In genomic region chr6:34709386-34709785, GRCh38 we compare ENCODE assay signal across 9 cellular contexts. TPM values are rescaled to one million over a fixed set of nuclear protein-coding genes. Genes with fewer than 3 reads are reported as not detected.
DNase-seq lines count a peak whose midpoint lies in the region; ATAC-seq and TF ChIP-seq lines count a peak whose summit lies in the region.
"Had no signal": no experiment of that assay in that cellular context is flagged by ENCODE, and none has a peak within 500 bp of the region (broad histone marks: within the 10 kb centered on the region; RNA-seq: fewer than 3 reads in every experiment).

No MANE protein-coding gene starts in this region.

- H3K27ac ChIP-seq in VCaP, result peak overlapping the region; percentile 29

- H3K9me3 Mint-ChIP-seq in glutamatergic neuron (ENCODE audit: unreplicated experiment), result peaks cover 3% of the 10 kb centered on the region
- H3K9me3 Mint-ChIP-seq in activated T-cell treated with anti-CD3 and anti-CD28 coated beads, Interleukin-2, amount 50 U/mL, for 24 hours, result no peaks in the 10 kb centered on the region

- DNase-seq in EH (ENCODE audit: low read depth) (peak; percentile 25), glutamatergic neuron (peak; percentile 24), posterior vena cava (ENCODE audit: low spot score) (peak; percentile 81), activated gamma-delta T cell (lab: John Stamatoyannopoulos, UW) (no peak), kidney tubule cell (ENCODE audit: low spot score) (no peak)
- no peak for DNase-seq in activated T-cell treated with anti-CD3 and anti-CD28 coated beads, Interleukin-2, amount 50 U/mL, for 24 hours
- DNase-seq: NCI-H1105 had no signal

- intact Hi-C loops in posterior vena cava (cut with DNase I), result loop anchor here in 1 of 2 donors (5.0 kb wide), 1 partner anchor 463 kb away; no protein-coding TSS in a partner anchor

- no peak overlapping the region for H3K27ac Mint-ChIP-seq in glutamatergic neuron (ENCODE audit: unreplicated experiment)
- H3K27ac Mint-ChIP-seq in activated T-cell treated with anti-CD3 and anti-CD28 coated beads, Interleukin-2, amount 50 U/mL, for 24 hours, result no peak overlapping the region

- TF ChIP-seq CTCF in VCaP (conservative IDR thresholded peaks at IDR 0.05) (no peak), glutamatergic neuron (IDR thresholded peaks at IDR 0.05; ENCODE audit: partially characterized antibody, unreplicated experiment) (no peak)

- no peaks in the 10 kb centered on the region for H3K4me1 Mint-ChIP-seq in glutamatergic neuron (ENCODE audit: low read depth, unreplicated experiment)
- H3K4me1 Mint-ChIP-seq in activated T-cell treated with anti-CD3 and anti-CD28 coated beads, Interleukin-2, amount 50 U/mL, for 24 hours (ENCODE audit: low read depth), result no peaks in the 10 kb centered on the region

- peaks cover 2% of the 10 kb centered on the region for H3K27me3 Mint-ChIP-seq in glutamatergic neuron (ENCODE audit: unreplicated experiment)
- no peaks in the 10 kb centered on the region for H3K27me3 Mint-ChIP-seq in activated T-cell treated with anti-CD3 and anti-CD28 coated beads, Interleukin-2, amount 50 U/mL, for 24 hours

- no peaks in the 10 kb centered on the region for H3K36me3 Mint-ChIP-seq in glutamatergic neuron (ENCODE audit: unreplicated experiment)
- H3K36me3 Mint-ChIP-seq in activated T-cell treated with anti-CD3 and anti-CD28 coated beads, Interleukin-2, amount 50 U/mL, for 24 hours (ENCODE audit: low read depth), result no peaks in the 10 kb centered on the region

- no peak for ATAC-seq in GM21526 (IDR thresholded peaks at IDR 0.05; ENCODE audit: low FRiP score, unreplicated experiment)

- no peak overlapping the region for H3K4me3 Mint-ChIP-seq in glutamatergic neuron (ENCODE audit: unreplicated experiment)
- no peak overlapping the region for H3K4me3 Mint-ChIP-seq in activated T-cell treated with anti-CD3 and anti-CD28 coated beads, Interleukin-2, amount 50 U/mL, for 24 hours

RNA-seq across cellular contexts. Expression of gene ILRUN, which starts 12.8 kb away (rescaled TPM):
- total RNA-seq in glutamatergic neuron (ENCODE audit: unreplicated experiment), result 37.7 TPM
- 10 to 100 TPM; 74.0 to 83.4 TPM for total RNA-seq in posterior vena cava

RNA-seq across cellular contexts. Expression of gene SNRPC, which starts 47.9 kb away (rescaled TPM):
- total RNA-seq in glutamatergic neuron (ENCODE audit: unreplicated experiment) (95.9 TPM), posterior vena cava (10 to 100 TPM; 44.5 to 45.1 TPM)

Comparison
In these comparisons a context has a peak if more than half of its experiments do, and no peak if none do; other contexts are left out.
1. DNase-seq: peak in EH (single experiment), glutamatergic neuron (single experiment) and posterior vena cava (single experiment); none in activated gamma-delta T cell (single experiment), kidney tubule cell (single experiment) and activated T-cell treated with anti-CD3 and anti-CD28 coated beads, Interleukin-2, amount 50 U/mL, for 24 hours (single experiment).